Comparison of ENCODE assay signal across 16 cellular contexts in the genomic region with DNA sequence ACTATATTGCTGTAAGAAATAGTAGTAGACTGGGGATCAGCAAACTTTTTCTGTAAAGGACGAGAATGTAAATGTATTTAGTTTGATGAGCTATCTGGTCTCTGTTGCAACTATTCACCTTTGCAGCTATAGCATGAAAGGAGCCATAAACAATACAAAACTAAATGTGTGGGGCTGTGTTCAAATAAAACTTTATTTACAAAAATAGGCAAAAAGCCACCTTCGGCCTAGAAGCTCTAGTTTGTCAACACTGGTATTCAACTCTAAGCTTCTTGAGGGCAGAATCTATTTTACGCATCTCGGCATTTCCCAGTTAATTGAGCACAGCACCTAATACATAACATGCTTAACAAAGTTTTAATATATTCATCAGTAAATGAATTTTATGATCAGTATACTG.
"Had no signal": no experiment of that assay in that cellular context is flagged by ENCODE, and none has a peak within 500 bp of the region (broad histone marks: within the 10 kb centered on the region; RNA-seq: fewer than 3 reads in every experiment).

No MANE protein-coding gene starts in this region.

- H3K4me3 ChIP-seq: lung, pancreas, stomach, thoracic aorta, transverse colon had no signal

- ATAC-seq: effector memory CD8-positive, alpha-beta T cell had no signal

- H3K9me3 ChIP-seq: pancreas, stomach, thoracic aorta, transverse colon had no signal

- H3K36me3 ChIP-seq: pancreas, stomach, thoracic aorta, transverse colon had no signal

- H3K27me3 Mint-ChIP-seq: dendritic cell treated with granulocyte-macrophage colony-stimulating factor and Interleukin-4, amounts not matched to agents 40 ng/mL and 50 ng/mL, for 4 days; effector memory CD8-positive, alpha-beta T cell; naive B cell; progenitor cell of endocrine pancreas had no signal

- H3K36me3 Mint-ChIP-seq: naive B cell had no signal

- H3K4me3 Mint-ChIP-seq: dendritic cell treated with granulocyte-macrophage colony-stimulating factor and Interleukin-4, amounts not matched to agents 40 ng/mL and 50 ng/mL, for 4 days; effector memory CD8-positive, alpha-beta T cell; naive B cell; nephron had no signal

- H3K4me1 Mint-ChIP-seq: naive B cell, nephron had no signal

- H3K27ac Mint-ChIP-seq: dendritic cell treated with granulocyte-macrophage colony-stimulating factor and Interleukin-4, amounts not matched to agents 40 ng/mL and 50 ng/mL, for 4 days; effector memory CD8-positive, alpha-beta T cell; naive B cell; progenitor cell of endocrine pancreas had no signal

- DNase-seq: effector memory CD8-positive, alpha-beta T cell; left colon; left ventricle myocardium superior; naive B cell; pancreas; right cardiac atrium; stimulated activated CD4-positive, alpha-beta T cell treated with anti-CD3 and anti-CD28 coated beads, Interleukin-12 subunit alpha, Interleukin-12 subunit beta, amount 100 ng/mL, for 4 hours; stimulated activated naive CD4-positive, alpha-beta T cell; stomach; transverse colon had no signal

- H3K27me3 ChIP-seq: foreskin keratinocyte, pancreas, stomach, transverse colon had no signal

- H3K27ac ChIP-seq: foreskin keratinocyte, pancreas, stomach, thoracic aorta, transverse colon had no signal

- H3K4me1 ChIP-seq: pancreas, transverse colon had no signal

- H3K9me3 Mint-ChIP-seq: nephron had no signal
